14 cellular contexts compared by ENCODE assay signal in the genomic region with DNA sequence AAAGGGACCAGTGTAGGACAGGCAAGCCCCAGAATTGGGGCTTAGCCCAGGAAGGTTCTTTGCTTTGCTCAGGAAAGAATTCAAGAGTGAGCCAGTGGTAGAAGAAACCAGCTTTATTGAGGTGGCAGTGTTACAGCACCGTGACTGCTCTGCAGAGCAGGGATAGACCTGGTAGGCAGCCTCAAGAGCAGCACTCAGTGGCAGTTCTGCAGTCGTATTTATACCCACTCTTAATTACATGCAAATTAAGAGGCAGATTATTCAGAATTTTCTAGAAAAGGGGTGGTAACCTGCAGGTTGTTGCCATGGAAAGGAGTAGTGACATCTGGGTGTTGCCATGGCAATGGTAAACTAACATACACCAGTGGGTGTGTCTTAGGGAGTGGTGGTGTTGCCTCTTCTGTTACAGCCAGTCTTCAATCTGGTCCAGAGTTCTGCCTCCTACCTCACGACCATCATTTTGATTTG.
A peak's percentile ranks its signal among the peaks of the same experiment; 100 is the strongest.
DNase-seq lines count a peak whose midpoint lies in the region; ATAC-seq and TF ChIP-seq lines count a peak whose summit lies in the region.
"Had no signal": no experiment of that assay in that cellular context is flagged by ENCODE, and none has a peak within 500 bp of the region (broad histone marks: within the 10 kb centered on the region; RNA-seq: fewer than 3 reads in every experiment).

No MANE protein-coding gene starts in this region.

- no peak overlapping the region for H3K27ac ChIP-seq in HEK293 (ENCODE audit: extremely low read depth, low read depth, low read length)
- H3K27ac ChIP-seq: epithelial cell of prostate, RWPE1 had no signal

- H3K27me3 ChIP-seq in adipocyte (replicated peaks; ENCODE audit: control insufficient read depth, insufficient read depth, low read length), result no peaks in the 10 kb centered on the region

- no peaks in the 10 kb centered on the region for H3K9me3 ChIP-seq in HEK293 (ENCODE audit: control insufficient read depth, insufficient read depth, low read depth, low read length)
- H3K9me3 ChIP-seq in adipocyte (ENCODE audit: control insufficient read depth, low read length), result no peaks in the 10 kb centered on the region

- TF ChIP-seq CTCF in HEK293 (tag by site-specific recombination; IDR thresholded peaks at IDR 0.05) (no peak), GM20000 (IDR thresholded peaks at IDR 0.05; ENCODE audit: extremely low read depth, missing control alignments) (no peak)

- POLR2A ChIA-PET in HEK293 (lab: Yijun Ruan, JAX), result no interaction called here

- CTCF ChIA-PET in HEK293 (lab: Yijun Ruan, JAX), result no interaction called here

- DNase-seq in DMS 273 (lab: John Stamatoyannopoulos, UW; ENCODE audit: unreplicated experiment), result peak; percentile 14
- no peak for DNase-seq in DMS 273 treated with DMSO at 0.1 percent for 48 hours (lab: John Stamatoyannopoulos, UW)
- peak; percentile 21 for DNase-seq in adipocyte (ENCODE audit: low read depth)
- peak; percentile 9 for DNase-seq in kidney tubule cell (ENCODE audit: low spot score)
- no peak for DNase-seq in GM20000 (ENCODE audit: low spot score)
- DNase-seq: 8988T; GF-D8; NCI-H1436; stimulated activated CD4-positive, alpha-beta T cell treated with anti-CD3 and anti-CD28 coated beads, Interleukin-1b, Interleukin-23, amount 100 ng/mL, for 48 hours had no signal

- H3K9ac ChIP-seq in adipocyte (ENCODE audit: low read length), result no peak overlapping the region

- H3K4me3 ChIP-seq in HEK293 (ENCODE audit: low read depth, low read length) (no peak overlapping the region), adipocyte (ENCODE audit: low read length) (no peak overlapping the region)

- no peaks in the 10 kb centered on the region for H3K4me1 ChIP-seq in HEK293 (ENCODE audit: control insufficient read depth, insufficient read depth, low read length)
- peaks cover 3% of the 10 kb centered on the region for H3K4me1 ChIP-seq in adipocyte (ENCODE audit: control insufficient read depth, insufficient read depth, low read length)

- ATAC-seq in GM18868 (IDR thresholded peaks at IDR 0.05; ENCODE audit: unreplicated experiment) (no peak), GM21717 (IDR thresholded peaks at IDR 0.05; ENCODE audit: unreplicated experiment) (no peak)

- no peaks in the 10 kb centered on the region for H3K36me3 ChIP-seq in HEK293 (ENCODE audit: control insufficient read depth in 2 of 2, insufficient read depth in 1 of 2, low read length in 2 of 2)
- peaks cover 4% of the 10 kb centered on the region for H3K36me3 ChIP-seq in adipocyte (ENCODE audit: control insufficient read depth, insufficient read depth, low read length, severe bottlenecking)

TF ChIP-seq in HEK293, 187 proteins besides CTCF, POLR2A, EP300 and RAD21:
- TF ChIP-seq KLF9 (tag by site-specific recombination; IDR thresholded peaks at IDR 0.05; ENCODE audit: low read depth), result 0 out of 2 replicates have a peak, but pooled peaks have one; percentile 21
- TF ChIP-seq, protein P1, sequence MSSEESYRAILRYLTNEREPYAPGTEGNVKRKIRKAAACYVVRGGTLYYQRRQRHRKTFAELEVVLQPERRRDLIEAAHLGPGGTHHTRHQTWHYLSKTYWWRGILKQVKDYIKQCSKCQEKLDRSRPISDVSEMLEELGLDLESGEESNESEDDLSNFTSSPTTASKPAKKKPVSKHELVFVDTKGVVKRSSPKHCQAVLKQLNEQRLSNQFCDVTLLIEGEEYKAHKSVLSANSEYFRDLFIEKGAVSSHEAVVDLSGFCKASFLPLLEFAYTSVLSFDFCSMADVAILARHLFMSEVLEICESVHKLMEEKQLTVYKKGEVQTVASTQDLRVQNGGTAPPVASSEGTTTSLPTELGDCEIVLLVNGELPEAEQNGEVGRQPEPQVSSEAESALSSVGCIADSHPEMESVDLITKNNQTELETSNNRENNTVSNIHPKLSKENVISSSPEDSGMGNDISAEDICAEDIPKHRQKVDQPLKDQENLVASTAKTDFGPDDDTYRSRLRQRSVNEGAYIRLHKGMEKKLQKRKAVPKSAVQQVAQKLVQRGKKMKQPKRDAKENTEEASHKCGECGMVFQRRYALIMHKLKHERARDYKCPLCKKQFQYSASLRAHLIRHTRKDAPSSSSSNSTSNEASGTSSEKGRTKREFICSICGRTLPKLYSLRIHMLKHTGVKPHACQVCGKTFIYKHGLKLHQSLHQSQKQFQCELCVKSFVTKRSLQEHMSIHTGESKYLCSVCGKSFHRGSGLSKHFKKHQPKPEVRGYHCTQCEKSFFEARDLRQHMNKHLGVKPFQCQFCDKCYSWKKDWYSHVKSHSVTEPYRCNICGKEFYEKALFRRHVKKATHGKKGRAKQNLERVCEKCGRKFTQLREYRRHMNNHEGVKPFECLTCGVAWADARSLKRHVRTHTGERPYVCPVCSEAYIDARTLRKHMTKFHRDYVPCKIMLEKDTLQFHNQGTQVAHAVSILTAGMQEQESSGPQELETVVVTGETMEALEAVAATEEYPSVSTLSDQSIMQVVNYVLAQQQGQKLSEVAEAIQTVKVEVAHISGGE (tag by site-specific recombination; conservative IDR thresholded peaks at IDR 0.05; ENCODE audit: low read depth), result no peak

Comparison
In these comparisons a context has a peak if more than half of its experiments do, and no peak if none do; other contexts are left out.
1. DNase-seq: peak in DMS 273 (single experiment), adipocyte (single experiment) and kidney tubule cell (single experiment); none in DMS 273 treated with DMSO at 0.1 percent for 48 hours (single experiment) and GM20000 (single experiment).